In the genomic region with DNA sequence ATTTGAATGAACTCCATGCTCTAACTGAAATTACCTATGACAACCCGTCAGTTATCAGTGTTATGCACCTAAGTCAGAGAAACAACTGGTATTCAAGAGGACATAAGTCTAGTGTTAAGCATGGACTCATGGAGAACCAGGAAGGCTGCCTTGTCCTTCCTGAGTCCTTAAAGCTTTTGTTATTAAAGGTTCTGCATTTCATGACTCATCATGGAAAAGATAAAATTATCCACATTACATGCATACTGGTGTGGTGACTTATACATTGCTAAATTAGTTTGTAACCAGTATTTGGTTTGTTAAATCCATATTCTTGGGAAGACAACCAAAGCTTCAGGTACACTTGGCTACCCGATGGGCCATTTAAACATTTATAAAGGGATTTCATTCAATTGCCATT, we compare ENCODE assay signal across 22 cellular contexts. TPM values are rescaled to one million over a fixed set of nuclear protein-coding genes. Genes with fewer than 3 reads are reported as not detected.
DNase-seq lines count a peak whose midpoint lies in the region; ATAC-seq and TF ChIP-seq lines count a peak whose summit lies in the region.
"Had no signal": no experiment of that assay in that cellular context is flagged by ENCODE, and none has a peak within 500 bp of the region (broad histone marks: within the 10 kb centered on the region; RNA-seq: fewer than 3 reads in every experiment).

No MANE protein-coding gene starts in this region.

- H3K27ac ChIP-seq in PC-3 (ENCODE audit: low read length), result no peak overlapping the region
- no peak overlapping the region for H3K27ac ChIP-seq in ascending aorta
- H3K27ac ChIP-seq: left lung, skin epidermis had no signal

- CTCF ChIA-PET in PC-3 (lab: Charles Lee), result no interaction called here

- H3K79me2 ChIP-seq in PC-3 (ENCODE audit: low read length), result no peaks in the 10 kb centered on the region

- peaks cover 11% of the 10 kb centered on the region; the same call in 1 of the 2 replicates for H3K4me1 ChIP-seq in PC-3 (ENCODE audit: insufficient read depth, low read length)
- H3K4me1 ChIP-seq in ascending aorta, result no peaks in the 10 kb centered on the region
- H3K4me1 ChIP-seq: left lung had no signal

- DNase-seq in EH (ENCODE audit: low read depth) (peak; percentile 9), PC-3 (peak; percentile 68), cardiac fibroblast (ENCODE audit: low read depth in 2 of 2) (peak; percentile 1 to 74), iris pigment epithelial cell (ENCODE audit: low read depth) (peak; percentile 72), ascending aorta (ENCODE audit: low spot score in 2 of 2) (no peak)
- DNase-seq: activated CD4-positive, CD25-positive, alpha-beta regulatory T cell treated with anti-CD3 and anti-CD28 coated beads, Interleukin-2, amount 50 U/mL, for 72 hours; activated T-cell treated with anti-CD3 and anti-CD28 coated beads, Interleukin-2, amount 50 U/mL, for 72 hours; CD4-positive, alpha-beta T cell; glutamatergic neuron; left lung; NCI-H1105 treated with DMSO at 0.1 percent for 48 hours; NCI-H2107; NCI-H524; stimulated activated naive CD4-positive, alpha-beta T cell treated with Interleukin-2 at 50 U/mL for 16 hours had no signal

- POLR2A ChIA-PET in PC-3 (lab: Charles Lee; ENCODE audit: unreplicated experiment), result no interaction called here

- H3K36me3 ChIP-seq in PC-3 (ENCODE audit: low read depth, low read length), result no peaks in the 10 kb centered on the region
- H3K36me3 ChIP-seq in ascending aorta, result no peaks in the 10 kb centered on the region
- H3K36me3 ChIP-seq: left lung had no signal

- TF ChIP-seq CTCF in PC-3 (conservative IDR thresholded peaks at IDR 0.05; ENCODE audit: low read depth, low read length) (no peak), cardiac fibroblast (IDR thresholded peaks at IDR 0.05; ENCODE audit: low read depth, low read length) (no peak), ascending aorta (IDR thresholded peaks at IDR 0.05) (no peak)

- H3F3A ChIP-seq in PC-3 (ENCODE audit: low read length, unreplicated experiment), result no peaks in the 10 kb centered on the region

- no peak overlapping the region for H2AFZ ChIP-seq in PC-3 (ENCODE audit: low read length)

- H3K4me3 ChIP-seq in PC-3 (ENCODE audit: low read length), result no peak overlapping the region
- H3K4me3 ChIP-seq in cardiac fibroblast (replicated peaks in 1 of 2; ENCODE audit: low read depth in 2 of 2, low read length in 2 of 2), result no peak overlapping the region
- no peak overlapping the region for H3K4me3 ChIP-seq in ascending aorta
- H3K4me3 ChIP-seq: left lung, skin epidermis had no signal

- no peaks in the 10 kb centered on the region for H4K20me1 ChIP-seq in PC-3 (ENCODE audit: low read length)

- BruUV-seq in PC-3 (replicated peaks; lab: Mats Ljungman, UMichigan), result no TSS peak

- H3K9me3 ChIP-seq in PC-3 (ENCODE audit: low read length) (no peaks in the 10 kb centered on the region), ascending aorta (no peaks in the 10 kb centered on the region)

- peaks cover 16% of the 10 kb centered on the region; the same call in 1 of the 2 replicates for H3K27me3 ChIP-seq in PC-3 (ENCODE audit: low read length)
- no peaks in the 10 kb centered on the region for H3K27me3 ChIP-seq in ascending aorta
- H3K27me3 ChIP-seq: left lung had no signal

- no peaks in the 10 kb centered on the region for H3K9me2 ChIP-seq in PC-3 (replicated peaks; ENCODE audit: low read length)

- H3K4me2 ChIP-seq in PC-3 (ENCODE audit: low read length), result peak overlapping the region; percentile 48

- ATAC-seq in PC-3 (0 out of 2 replicates have a peak, but pooled peaks have one; percentile 18), HG02870 (IDR thresholded peaks at IDR 0.05; ENCODE audit: unreplicated experiment) (no peak), HG02840 (IDR thresholded peaks at IDR 0.05; ENCODE audit: low FRiP score, unreplicated experiment) (no peak), HG02981 (IDR thresholded peaks at IDR 0.05; ENCODE audit: unreplicated experiment) (no peak)
- ATAC-seq: activated T-cell treated with anti-CD3 and anti-CD28 coated beads, Interleukin-2, amount 50 U/mL, for 72 hours; left lung had no signal

- H3K9ac ChIP-seq in PC-3 (ENCODE audit: low read length), result no peak overlapping the region

- intact Hi-C loops in PC-3 (cut with micrococcal nuclease) (no loop called here), ascending aorta (cut with DNase I) (no loop called here)

RNA-seq across cellular contexts. Expression of a gene that starts 6.5 kb away (rescaled TPM):
- total RNA-seq in PC-3 (2014; rRNA removed) (not detected in 2 replicates), ascending aorta (not detected)
- total RNA-seq: activated CD8-positive, alpha-beta memory T cell treated with anti-CD3 and anti-CD28 coated beads for 36 hours; activated T-cell treated with anti-CD3 and anti-CD28 coated beads, Interleukin-2, amount 50 U/mL, for 72 hours; CD4-positive, alpha-beta T cell; left lung; neural crest cell; progenitor cell of endocrine pancreas had no signal

RNA-seq across cellular contexts. Expression of a gene that starts 26.4 kb away (rescaled TPM):
- total RNA-seq in PC-3 (2014; rRNA removed), result not detected in 2 replicates
- not detected for total RNA-seq in ascending aorta
- total RNA-seq: activated CD8-positive, alpha-beta memory T cell treated with anti-CD3 and anti-CD28 coated beads for 36 hours; activated T-cell treated with anti-CD3 and anti-CD28 coated beads, Interleukin-2, amount 50 U/mL, for 72 hours; CD4-positive, alpha-beta T cell; left lung; mononuclear cell; neural crest cell; progenitor cell of endocrine pancreas had no signal

RNA-seq across cellular contexts. Expression of a gene that starts 45.3 kb away (rescaled TPM):
- total RNA-seq in PC-3 (2014; rRNA removed) (not detected in 2 replicates), ascending aorta (not detected)
- total RNA-seq: activated CD8-positive, alpha-beta memory T cell treated with anti-CD3 and anti-CD28 coated beads for 36 hours; activated T-cell treated with anti-CD3 and anti-CD28 coated beads, Interleukin-2, amount 50 U/mL, for 72 hours; CD4-positive, alpha-beta T cell; left lung; mononuclear cell; neural crest cell; progenitor cell of endocrine pancreas had no signal

Comparison
In these comparisons a context has a peak if more than half of its experiments do, and no peak if none do; other contexts are left out.
1. DNase-seq: peak in EH (single experiment), PC-3 (single experiment), cardiac fibroblast (2 of 2) and iris pigment epithelial cell (single experiment); none in ascending aorta (0 of 2).